ENCODE assay signal across 19 cellular contexts in the genomic region with DNA sequence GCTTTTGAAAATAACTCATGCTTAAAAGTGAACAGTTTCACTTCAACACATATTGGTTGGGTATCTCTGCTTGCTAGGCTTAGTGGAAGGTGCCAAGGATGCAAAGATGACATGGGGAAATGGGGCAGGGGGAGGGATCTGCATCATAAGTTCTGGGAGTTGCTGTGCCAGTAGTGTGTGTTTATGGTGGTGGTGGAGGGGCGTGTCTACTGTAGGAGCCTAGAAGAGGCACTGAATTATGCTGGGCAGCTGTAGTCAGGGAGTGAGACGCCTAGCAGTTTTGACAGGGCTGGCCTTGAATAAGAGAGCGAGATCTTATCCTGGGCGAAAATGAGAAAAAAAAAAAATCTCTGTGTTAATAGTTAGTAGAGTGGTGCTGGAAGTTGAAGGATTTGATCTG. TPM values are rescaled to one million over a fixed set of nuclear protein-coding genes. Genes with fewer than 3 reads are reported as not detected.
"Had no signal": no experiment of that assay in that cellular context is flagged by ENCODE, and none has a peak within 500 bp of the region (broad histone marks: within the 10 kb centered on the region; RNA-seq: fewer than 3 reads in every experiment).

No MANE protein-coding gene starts in this region.

- H3K36me3 ChIP-seq: esophagus squamous epithelium, lower lobe of right lung, ovary, sigmoid colon had no signal

- H3K4me3 ChIP-seq: body of pancreas, esophagus squamous epithelium, lower lobe of right lung, ovary, sigmoid colon had no signal

- H3K27me3 ChIP-seq: ovary had no signal

- H3K9me3 ChIP-seq: body of pancreas, esophagus squamous epithelium, lower lobe of right lung, ovary, sigmoid colon had no signal

- DNase-seq: activated CD4-positive, alpha-beta T cell treated with anti-CD3 and anti-CD28 coated beads, Interleukin-2, amount 10 ng/mL, durations not matched to agents 7 days and 5 days; activated CD8-positive, alpha-beta memory T cell treated with anti-CD3 and anti-CD28 coated beads, Interleukin-2, amount 50 U/mL, for 48 hours; activated gamma-delta T cell treated with Interleukin-2 at 50 U/mL for 16 hours; amniotic stem cell; body of pancreas; central memory CD4-positive, alpha-beta T cell; cortex of kidney; effector CD8-positive, alpha-beta T cell; esophagus squamous epithelium; glutamatergic neuron; hypothalamus; immature natural killer cell; lower lobe of right lung; ovary; sigmoid colon; stimulated activated CD4-positive, alpha-beta T cell treated with anti-CD3 and anti-CD28 coated beads, Interleukin-2, amount 100 ng/mL, for 24 hours had no signal

- H3K27ac ChIP-seq: body of pancreas, esophagus squamous epithelium, lower lobe of right lung, ovary, sigmoid colon had no signal

- H3K9me3 Mint-ChIP-seq: activated CD4-positive, alpha-beta T cell treated with anti-CD3 and anti-CD28 coated beads, Interleukin-2, amount 10 ng/mL, durations not matched to agents 7 days and 5 days; immature natural killer cell; stimulated activated effector memory CD8-positive, alpha-beta T cell treated with anti-CD3 and anti-CD28 coated beads, Interleukin-12 subunit alpha, Interleukin-12 subunit beta, amount 100 ng/mL, for 72 hours; T-helper 2 cell treated with Interferon-gamma antibody and Interleukin-4, amounts not matched to agents 5 μg/mL and 100 μg/mL, for 36 hours had no signal

- H3K36me3 Mint-ChIP-seq: activated naive CD8-positive, alpha-beta T cell; stimulated activated effector memory CD8-positive, alpha-beta T cell treated with anti-CD3 and anti-CD28 coated beads, Interleukin-12 subunit alpha, Interleukin-12 subunit beta, amount 100 ng/mL, for 72 hours had no signal

- H3K27ac Mint-ChIP-seq: activated CD4-positive, alpha-beta T cell treated with anti-CD3 and anti-CD28 coated beads, Interleukin-2, amount 10 ng/mL, durations not matched to agents 7 days and 5 days; activated naive CD8-positive, alpha-beta T cell; immature natural killer cell; stimulated activated effector memory CD8-positive, alpha-beta T cell treated with anti-CD3 and anti-CD28 coated beads, Interleukin-12 subunit alpha, Interleukin-12 subunit beta, amount 100 ng/mL, for 72 hours; T-helper 2 cell treated with Interferon-gamma antibody and Interleukin-4, amounts not matched to agents 5 μg/mL and 100 μg/mL, for 36 hours had no signal

- H3K4me3 Mint-ChIP-seq: activated CD4-positive, alpha-beta T cell treated with anti-CD3 and anti-CD28 coated beads, Interleukin-2, amount 10 ng/mL, durations not matched to agents 7 days and 5 days; activated naive CD8-positive, alpha-beta T cell; immature natural killer cell; stimulated activated effector memory CD8-positive, alpha-beta T cell treated with anti-CD3 and anti-CD28 coated beads, Interleukin-12 subunit alpha, Interleukin-12 subunit beta, amount 100 ng/mL, for 72 hours; T-helper 2 cell treated with Interferon-gamma antibody and Interleukin-4, amounts not matched to agents 5 μg/mL and 100 μg/mL, for 36 hours had no signal

- ATAC-seq: body of pancreas; lower lobe of right lung; stimulated activated effector memory CD8-positive, alpha-beta T cell treated with anti-CD3 and anti-CD28 coated beads, Interleukin-12 subunit alpha, Interleukin-12 subunit beta, amount 100 ng/mL, for 72 hours had no signal

RNA-seq across cellular contexts. Expression of gene ELMOD1, which starts 3.0 kb away (rescaled TPM):
- total RNA-seq: activated CD4-positive, alpha-beta T cell treated with anti-CD3 and anti-CD28 coated beads, Interleukin-2, amount 10 ng/mL, durations not matched to agents 7 days and 5 days; body of pancreas; esophagus squamous epithelium had no signal
